Comparison of ENCODE assay signal across 15 cellular contexts in the genomic region with DNA sequence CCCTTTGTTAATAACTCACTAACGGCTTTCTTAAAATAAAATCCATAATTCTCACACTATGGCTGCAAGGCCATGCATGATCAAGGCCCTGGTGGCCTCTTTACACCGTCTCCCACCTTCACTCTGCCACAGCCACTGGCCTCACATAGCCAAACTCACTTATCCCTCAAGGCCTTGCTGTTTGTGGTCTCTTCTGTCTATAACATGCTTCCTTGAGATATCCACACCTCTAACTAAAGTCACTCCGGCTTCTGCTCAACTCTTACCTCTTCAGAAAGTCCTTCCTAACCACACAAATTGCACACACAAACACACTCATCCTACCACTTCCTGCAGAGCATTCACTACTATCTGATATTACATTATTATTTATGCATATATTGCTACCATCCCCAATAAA.
DNase-seq lines count a peak whose midpoint lies in the region; ATAC-seq and TF ChIP-seq lines count a peak whose summit lies in the region.
"Had no signal": no experiment of that assay in that cellular context is flagged by ENCODE, and none has a peak within 500 bp of the region (broad histone marks: within the 10 kb centered on the region; RNA-seq: fewer than 3 reads in every experiment).

No MANE protein-coding gene starts in this region.

- H3K27ac Mint-ChIP-seq in CD4-positive, CD25-positive, alpha-beta regulatory T cell, result peak overlapping the region in 2 of 3 donors; percentile 1 to 2
- peak overlapping the region; percentile 6 for H3K27ac Mint-ChIP-seq in T-helper 2 cell treated with Interferon-gamma antibody and Interleukin-4, amounts not matched to agents 5 μg/mL and 100 μg/mL, for 36 hours
- no peak overlapping the region for H3K27ac Mint-ChIP-seq in central memory CD8-positive, alpha-beta T cell (ENCODE audit: low read depth)
- H3K27ac Mint-ChIP-seq: B cell; CD8-positive, alpha-beta T cell had no signal

- peaks cover 5% of the 10 kb centered on the region for H3K27me3 Mint-ChIP-seq in CD4-positive, CD25-positive, alpha-beta regulatory T cell
- H3K27me3 Mint-ChIP-seq in T-helper 2 cell treated with Interferon-gamma antibody and Interleukin-4, amounts not matched to agents 5 μg/mL and 100 μg/mL, for 36 hours (ENCODE audit: low read depth), result no peaks in the 10 kb centered on the region
- no peaks in the 10 kb centered on the region for H3K27me3 Mint-ChIP-seq in central memory CD8-positive, alpha-beta T cell
- H3K27me3 Mint-ChIP-seq: B cell had no signal

- no peaks in the 10 kb centered on the region for H3K9me3 ChIP-seq in CD4-positive, CD25-positive, alpha-beta regulatory T cell (ENCODE audit: control insufficient read depth in 2 of 2, low read length in 2 of 2)
- no peaks in the 10 kb centered on the region for H3K9me3 ChIP-seq in DND-41 (ENCODE audit: insufficient read depth, low read length, severe bottlenecking)
- H3K9me3 ChIP-seq: Caco-2 had no signal

- no peaks in the 10 kb centered on the region for H3K9me3 Mint-ChIP-seq in CD4-positive, CD25-positive, alpha-beta regulatory T cell
- H3K9me3 Mint-ChIP-seq in T-helper 2 cell treated with Interferon-gamma antibody and Interleukin-4, amounts not matched to agents 5 μg/mL and 100 μg/mL, for 36 hours, result no peaks in the 10 kb centered on the region
- H3K9me3 Mint-ChIP-seq in central memory CD8-positive, alpha-beta T cell, result no peaks in the 10 kb centered on the region
- H3K9me3 Mint-ChIP-seq: CD8-positive, alpha-beta T cell had no signal

- no peak overlapping the region for H3K4me3 Mint-ChIP-seq in CD4-positive, CD25-positive, alpha-beta regulatory T cell
- H3K4me3 Mint-ChIP-seq in T-helper 2 cell treated with Interferon-gamma antibody and Interleukin-4, amounts not matched to agents 5 μg/mL and 100 μg/mL, for 36 hours, result no peak overlapping the region
- no peak overlapping the region for H3K4me3 Mint-ChIP-seq in central memory CD8-positive, alpha-beta T cell
- H3K4me3 Mint-ChIP-seq: B cell; CD8-positive, alpha-beta T cell had no signal

- H3K27ac ChIP-seq in CD4-positive, CD25-positive, alpha-beta regulatory T cell (ENCODE audit: insufficient read depth, low read length, poor library complexity, severe bottlenecking), result no peak overlapping the region
- H3K27ac ChIP-seq in DND-41 (ENCODE audit: low read length), result no peak overlapping the region
- H3K27ac ChIP-seq: C4-2B, GM23248 had no signal

- H3K36me3 ChIP-seq in CD4-positive, CD25-positive, alpha-beta regulatory T cell (ENCODE audit: control insufficient read depth, insufficient read depth, low read length), result no peaks in the 10 kb centered on the region
- no peaks in the 10 kb centered on the region for H3K36me3 ChIP-seq in DND-41 (ENCODE audit: insufficient read depth, low read length)

- H3K9ac ChIP-seq in DND-41 (ENCODE audit: low read depth, low read length), result no peak overlapping the region
- H3K9ac ChIP-seq: GM23248 had no signal

- peak in 1 of 3 donors; percentile 13 for DNase-seq in CD4-positive, CD25-positive, alpha-beta regulatory T cell
- DNase-seq in DND-41 (no peak), NCI-H1417 (lab: John Stamatoyannopoulos, UW) (no peak), SKM-1 treated with dmso at 0.1 percent for 144 hours (lab: John Stamatoyannopoulos, UW; ENCODE audit: unreplicated experiment) (no peak), T1000 (lab: John Stamatoyannopoulos, UW) (no peak)
- no peak for DNase-seq in T-helper 2 cell treated with Interferon-gamma antibody and Interleukin-4, amounts not matched to agents 5 μg/mL and 100 μg/mL, for 36 hours (ENCODE audit: low spot score)
- no peak for DNase-seq in central memory CD8-positive, alpha-beta T cell (ENCODE audit: low spot score in 2 of 2)
- DNase-seq: Caco-2; CD8-positive, alpha-beta T cell; GF-D8; GM23248 had no signal

- no peaks in the 10 kb centered on the region for H3K4me1 ChIP-seq in CD4-positive, CD25-positive, alpha-beta regulatory T cell (ENCODE audit: control insufficient read depth, insufficient read depth, low read length, poor library complexity, severe bottlenecking)
- no peaks in the 10 kb centered on the region for H3K4me1 ChIP-seq in DND-41 (ENCODE audit: insufficient read depth, low read length)

- H3K4me3 ChIP-seq in CD4-positive, CD25-positive, alpha-beta regulatory T cell (ENCODE audit: low read depth, low read length), result no peak overlapping the region
- H3K4me3 ChIP-seq in DND-41 (ENCODE audit: low read depth in 1 of 2, low read length in 2 of 2), result no peak overlapping the region
- H3K4me3 ChIP-seq: GM23248 had no signal

- no peak overlapping the region for H3K4me2 ChIP-seq in DND-41 (ENCODE audit: insufficient read depth, low read length)

- no peak for TF ChIP-seq CTCF in DND-41 (IDR thresholded peaks at IDR 0.05; ENCODE audit: borderline replicate concordance, extremely low read depth, low read length, poor library complexity, severe bottlenecking)

- no peak overlapping the region for H2AFZ ChIP-seq in DND-41 (ENCODE audit: low read depth, low read length)
- H2AFZ ChIP-seq: GM23248 had no signal

- no peaks in the 10 kb centered on the region for H3K36me3 Mint-ChIP-seq in CD4-positive, CD25-positive, alpha-beta regulatory T cell
- peaks cover 2% of the 10 kb centered on the region for H3K36me3 Mint-ChIP-seq in T-helper 2 cell treated with Interferon-gamma antibody and Interleukin-4, amounts not matched to agents 5 μg/mL and 100 μg/mL, for 36 hours (ENCODE audit: low read depth)
- no peaks in the 10 kb centered on the region for H3K36me3 Mint-ChIP-seq in central memory CD8-positive, alpha-beta T cell (ENCODE audit: insufficient read depth)
- H3K36me3 Mint-ChIP-seq: CD8-positive, alpha-beta T cell had no signal

- ATAC-seq in CD4-positive, CD25-positive, alpha-beta regulatory T cell (ENCODE audit: low read depth in 2 of 2), result no peak
- ATAC-seq in DND-41 (ENCODE audit: insufficient read depth, low read depth), result peak; percentile 60; the same call in 2 of the 3 replicates
- ATAC-seq in central memory CD8-positive, alpha-beta T cell (replicated peaks; ENCODE audit: extremely low read depth, poor library complexity, severe bottlenecking), result peak; percentile 54
- ATAC-seq: CD8-positive, alpha-beta T cell; HCT116; HepG2 had no signal

- H4K20me1 ChIP-seq in DND-41 (ENCODE audit: insufficient read depth, low read length), result no peaks in the 10 kb centered on the region

- H3K79me2 ChIP-seq in DND-41 (ENCODE audit: insufficient read depth, low read length), result no peaks in the 10 kb centered on the region

- no peaks in the 10 kb centered on the region for H3K27me3 ChIP-seq in CD4-positive, CD25-positive, alpha-beta regulatory T cell (ENCODE audit: control insufficient read depth, insufficient read depth, low read length)
- no peaks in the 10 kb centered on the region for H3K27me3 ChIP-seq in DND-41 (ENCODE audit: insufficient read depth, low read length, poor library complexity)

- H3K4me1 Mint-ChIP-seq in CD4-positive, CD25-positive, alpha-beta regulatory T cell, result peaks cover 12 to 31% (median 24%) of the 10 kb centered on the region in 4 donors
- H3K4me1 Mint-ChIP-seq in T-helper 2 cell treated with Interferon-gamma antibody and Interleukin-4, amounts not matched to agents 5 μg/mL and 100 μg/mL, for 36 hours (ENCODE audit: low read depth), result peaks cover 7% of the 10 kb centered on the region
- peaks cover 11% of the 10 kb centered on the region for H3K4me1 Mint-ChIP-seq in central memory CD8-positive, alpha-beta T cell
- H3K4me1 Mint-ChIP-seq: B cell had no signal

Comparison
In these comparisons a context has a peak if more than half of its experiments do, and no peak if none do; other contexts are left out.
1. ATAC-seq: peak in DND-41 (single experiment) and central memory CD8-positive, alpha-beta T cell (single experiment); none in CD4-positive, CD25-positive, alpha-beta regulatory T cell (0 of 2).